5 cellular contexts compared by ENCODE assay signal in the genomic region with DNA sequence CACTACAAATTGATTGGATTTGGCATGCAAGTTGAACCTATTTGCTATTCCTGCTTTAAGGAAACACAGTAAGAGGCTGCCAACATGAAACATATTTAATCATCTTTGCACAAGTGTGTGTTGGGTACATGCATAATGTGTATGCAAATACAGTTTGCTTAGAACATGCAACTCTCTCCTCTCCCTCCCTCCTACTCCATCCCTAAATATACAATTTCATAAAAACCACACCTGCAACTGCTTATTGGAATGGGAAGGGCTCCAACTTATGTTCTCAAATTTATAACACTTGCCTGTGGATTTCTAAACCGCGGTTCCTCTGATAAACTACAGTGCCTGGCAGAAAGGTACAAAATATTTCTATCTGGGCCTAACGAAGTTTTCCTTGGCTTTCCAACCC.
"Had no signal": no experiment of that assay in that cellular context is flagged by ENCODE, and none has a peak within 500 bp of the region (broad histone marks: within the 10 kb centered on the region; RNA-seq: fewer than 3 reads in every experiment).

No MANE protein-coding gene starts in this region.

- H3K4me3 ChIP-seq: GM23338 had no signal

- H3K27ac ChIP-seq: HL-60 had no signal

- DNase-seq: H9, HCEC 1CT had no signal

- ATAC-seq: GM23338, HepG2 had no signal
